8 cellular contexts compared by ENCODE assay signal in the genomic region with DNA sequence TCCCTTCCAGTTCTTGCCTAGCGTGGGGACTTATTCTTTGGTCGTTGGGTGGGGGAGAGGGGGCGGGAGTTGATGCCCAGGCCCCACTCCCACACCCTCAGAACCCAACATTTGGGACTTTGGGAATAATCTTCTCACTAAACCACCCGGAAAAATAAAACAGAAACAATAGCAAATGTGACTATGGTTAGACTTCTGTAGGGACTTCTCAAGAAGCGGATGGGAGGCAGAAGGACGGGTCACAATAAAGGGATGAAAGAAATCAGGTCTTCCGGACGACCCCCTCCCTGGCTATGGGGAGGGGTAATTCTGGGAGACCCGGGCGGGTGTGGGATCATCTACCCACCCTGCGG. TPM values are rescaled to one million over a fixed set of nuclear protein-coding genes. Genes with fewer than 3 reads are reported as not detected.
A peak's percentile ranks its signal among the peaks of the same experiment; 100 is the strongest.
DNase-seq lines count a peak whose midpoint lies in the region; ATAC-seq and TF ChIP-seq lines count a peak whose summit lies in the region.

No MANE protein-coding gene starts in this region.

- no peak for TF ChIP-seq CTCF in lower leg skin (IDR thresholded peaks at IDR 0.05)

- POLR2A ChIA-PET in activated CD8-positive, alpha-beta T cell treated with anti-CD3 and anti-CD28 coated beads, Interleukin-2, amount 10 ng/mL, durations not matched to agents 7 days and 5 days (lab: Charles Lee), result no interaction called here

- DNase-seq in activated CD4-positive, alpha-beta T cell treated with anti-CD3 and anti-CD28 coated beads, Interleukin-2, amount 10 ng/mL, durations not matched to agents 24 days and 14 days, result no peak
- no peak for DNase-seq in activated CD4-positive, alpha-beta T cell treated with anti-CD3 and anti-CD28 coated beads for 4 hours
- DNase-seq in activated CD8-positive, alpha-beta T cell treated with anti-CD3 and anti-CD28 coated beads, Interleukin-2, amount 10 ng/mL, durations not matched to agents 7 days and 5 days, result no peak
- no peak for DNase-seq in substantia nigra (lab: John Stamatoyannopoulos, UW)
- no peak for DNase-seq in NCI-H345 (lab: John Stamatoyannopoulos, UW)
- DNase-seq in lower leg skin (ENCODE audit: low spot score in 2 of 2), result no peak
- no peak for DNase-seq in islet precursor cell

- peaks cover 22% of the 10 kb centered on the region for H3K27me3 Mint-ChIP-seq in activated CD4-positive, alpha-beta T cell treated with anti-CD3 and anti-CD28 coated beads, Interleukin-2, amount 10 ng/mL, durations not matched to agents 24 days and 14 days
- peaks cover 27% of the 10 kb centered on the region for H3K27me3 Mint-ChIP-seq in activated CD8-positive, alpha-beta T cell treated with anti-CD3 and anti-CD28 coated beads, Interleukin-2, amount 10 ng/mL, durations not matched to agents 7 days and 5 days (ENCODE audit: low read depth)

- no peaks in the 10 kb centered on the region for H3K36me3 ChIP-seq in iPS-15b (ENCODE audit: control insufficient read depth, insufficient read depth, low read length)

- CTCF ChIA-PET in activated CD8-positive, alpha-beta T cell treated with anti-CD3 and anti-CD28 coated beads, Interleukin-2, amount 10 ng/mL, durations not matched to agents 7 days and 5 days (lab: Charles Lee), result interaction anchor here (1.4 to 5.1 kb wide), 5 partner anchors 10 to 151 kb away, joined by 3 to 38 read pairs (median 27); a partner anchor contains a TSS

- H3K9me3 ChIP-seq in iPS-15b (ENCODE audit: control insufficient read depth, insufficient read depth, low read length), result no peaks in the 10 kb centered on the region

- no peaks in the 10 kb centered on the region for H3K9me3 Mint-ChIP-seq in activated CD4-positive, alpha-beta T cell treated with anti-CD3 and anti-CD28 coated beads, Interleukin-2, amount 10 ng/mL, durations not matched to agents 24 days and 14 days
- H3K9me3 Mint-ChIP-seq in activated CD8-positive, alpha-beta T cell treated with anti-CD3 and anti-CD28 coated beads, Interleukin-2, amount 10 ng/mL, durations not matched to agents 7 days and 5 days (ENCODE audit: insufficient read depth), result no peaks in the 10 kb centered on the region

- H3K4me3 ChIP-seq in iPS-15b (ENCODE audit: low read depth, low read length) (peak overlapping the region; percentile 73), lower leg skin (ENCODE audit: low read depth, poor library complexity, severe bottlenecking) (no peak overlapping the region)

- no peak for TF ChIP-seq POLR2A in lower leg skin (IDR thresholded peaks at IDR 0.05)

- H3K27ac ChIP-seq in substantia nigra (ENCODE audit: low read depth, low read length, poor library complexity, severe bottlenecking), result peak overlapping the region; percentile 79

- H3K36me3 Mint-ChIP-seq in activated CD4-positive, alpha-beta T cell treated with anti-CD3 and anti-CD28 coated beads, Interleukin-2, amount 10 ng/mL, durations not matched to agents 24 days and 14 days (ENCODE audit: low read depth), result no peaks in the 10 kb centered on the region
- H3K36me3 Mint-ChIP-seq in activated CD8-positive, alpha-beta T cell treated with anti-CD3 and anti-CD28 coated beads, Interleukin-2, amount 10 ng/mL, durations not matched to agents 7 days and 5 days (ENCODE audit: low read depth), result no peaks in the 10 kb centered on the region

- peaks cover 18% of the 10 kb centered on the region for H3K4me1 ChIP-seq in iPS-15b (ENCODE audit: control insufficient read depth, insufficient read depth, low read length)

- H3K4me3 Mint-ChIP-seq in activated CD4-positive, alpha-beta T cell treated with anti-CD3 and anti-CD28 coated beads, Interleukin-2, amount 10 ng/mL, durations not matched to agents 24 days and 14 days, result peak overlapping the region; percentile 85
- H3K4me3 Mint-ChIP-seq in activated CD8-positive, alpha-beta T cell treated with anti-CD3 and anti-CD28 coated beads, Interleukin-2, amount 10 ng/mL, durations not matched to agents 7 days and 5 days, result peak overlapping the region; percentile 65

- H3K4me1 Mint-ChIP-seq in activated CD4-positive, alpha-beta T cell treated with anti-CD3 and anti-CD28 coated beads, Interleukin-2, amount 10 ng/mL, durations not matched to agents 24 days and 14 days, result peaks cover 23% of the 10 kb centered on the region
- H3K4me1 Mint-ChIP-seq in activated CD8-positive, alpha-beta T cell treated with anti-CD3 and anti-CD28 coated beads, Interleukin-2, amount 10 ng/mL, durations not matched to agents 7 days and 5 days (ENCODE audit: low read depth), result peaks cover 43% of the 10 kb centered on the region

- H3K9ac ChIP-seq in iPS-15b (ENCODE audit: low read depth, low read length), result no peak overlapping the region

- peak overlapping the region; percentile 79 for H3K27ac Mint-ChIP-seq in activated CD4-positive, alpha-beta T cell treated with anti-CD3 and anti-CD28 coated beads, Interleukin-2, amount 10 ng/mL, durations not matched to agents 24 days and 14 days
- peak overlapping the region; percentile 76 for H3K27ac Mint-ChIP-seq in activated CD8-positive, alpha-beta T cell treated with anti-CD3 and anti-CD28 coated beads, Interleukin-2, amount 10 ng/mL, durations not matched to agents 7 days and 5 days

- ATAC-seq in activated CD8-positive, alpha-beta T cell treated with anti-CD3 and anti-CD28 coated beads, Interleukin-2, amount 10 ng/mL, durations not matched to agents 7 days and 5 days, result no peak

- intact Hi-C loops in activated CD4-positive, alpha-beta T cell treated with anti-CD3 and anti-CD28 coated beads, Interleukin-2, amount 10 ng/mL, durations not matched to agents 24 days and 14 days (cut with micrococcal nuclease), result no loop called here
- intact Hi-C loops in lower leg skin (cut with DNase I; ENCODE audit: low total_unique reads), result loop anchor here (5.0 kb wide), 1 partner anchor 145 kb away; a partner anchor contains a TSS

- peaks cover 43% of the 10 kb centered on the region for H3K27me3 ChIP-seq in iPS-15b (ENCODE audit: control insufficient read depth, insufficient read depth, low read length)

- WGBS in lower leg skin, 2 donors, result 0 to 2% methylated on average over 11 of the region's 11 CpGs

RNA-seq across cellular contexts. Expression of a gene that starts 28.5 kb away (rescaled TPM):
- 28.2 and 28.8 TPM in 2 replicates for total RNA-seq in activated CD4-positive, alpha-beta T cell treated with anti-CD3 and anti-CD28 coated beads, Interleukin-2, amount 10 ng/mL, durations not matched to agents 24 days and 14 days
- total RNA-seq in activated CD8-positive, alpha-beta T cell treated with anti-CD3 and anti-CD28 coated beads, Interleukin-2, amount 10 ng/mL, durations not matched to agents 7 days and 5 days, result 10 to 100 TPM; 21.5 to 22.8 TPM
- total RNA-seq in lower leg skin, result 10 to 100 TPM; 50.6 to 73.0 (median 55.4) TPM
